9 cellular contexts compared by ENCODE assay signal in genomic region chr5:72166070-72166979, GRCh38. TPM values are rescaled to one million over a fixed set of nuclear protein-coding genes. Genes with fewer than 3 reads are reported as not detected.
A peak's percentile ranks its signal among the peaks of the same experiment; 100 is the strongest.
DNase-seq lines count a peak whose midpoint lies in the region; ATAC-seq, FAIRE-seq and TF ChIP-seq lines count a peak whose summit lies in the region.
"Had no signal": no experiment of that assay in that cellular context is flagged by ENCODE, and none has a peak within 500 bp of the region (broad histone marks: within the 10 kb centered on the region; RNA-seq: fewer than 3 reads in every experiment).

No MANE protein-coding gene starts in this region.

- in situ Hi-C loops in K562 (cut with MboI): no loop called here

- TF ChIP-seq RAD21 in K562 (CRISPR knock-in tag; conservative IDR thresholded peaks at IDR 0.05 in 1 of 2, IDR thresholded peaks at IDR 0.05 in 1 of 2): peak; percentile 6 to 32; a peak in 1 of 4 replicates

- H3K4me3 Mint-ChIP-seq in CD8-positive, alpha-beta T cell: no peak overlapping the region

- H3K36me3 Mint-ChIP-seq in CD8-positive, alpha-beta T cell: no peaks in the 10 kb centered on the region

- H3K9me3 ChIP-seq in K562 (replicated peaks; ENCODE audit: control insufficient read depth, insufficient read depth, low read depth, low read length): no peaks in the 10 kb centered on the region
- no peaks in the 10 kb centered on the region for H3K9me3 ChIP-seq in iPS-20b (ENCODE audit: insufficient read depth, low read depth, low read length)
- no peaks in the 10 kb centered on the region for H3K9me3 ChIP-seq in suprapubic skin
- H3K9me3 ChIP-seq in CD8-positive, alpha-beta T cell (ENCODE audit: low read length): no peaks in the 10 kb centered on the region

- FAIRE-seq in K562 (lab: Jason Lieb, UNC): peak; percentile 99
- FAIRE-seq: A204.1 had no signal

- H3K27me3 ChIP-seq in K562 (ENCODE audit: control insufficient read depth in 2 of 2, insufficient read depth in 2 of 2, low read length in 2 of 2): no peaks in the 10 kb centered on the region
- no peaks in the 10 kb centered on the region for H3K27me3 ChIP-seq in iPS-20b (ENCODE audit: insufficient read depth, low read length)
- no peaks in the 10 kb centered on the region for H3K27me3 ChIP-seq in suprapubic skin
- H3K27me3 ChIP-seq in CD8-positive, alpha-beta T cell (ENCODE audit: insufficient read depth, low read length): no peaks in the 10 kb centered on the region

- peak; percentile 19 for DNase-seq in NCI-H2171 treated with DMSO at 0.1 percent for 48 hours (lab: John Stamatoyannopoulos, UW)
- no peak for DNase-seq in NCI-H2171 (lab: John Stamatoyannopoulos, UW)
- peak; percentile 62 to 94 (median 82) for DNase-seq in K562 (ENCODE audit: extremely low read depth in 1 of 4, low spot score in 3 of 4)
- peak in 1 of 2 donors; percentile 76 for DNase-seq in suprapubic skin (ENCODE audit: low spot score in 2 of 2)
- DNase-seq in CD8-positive, alpha-beta T cell: no peak
- DNase-seq in stimulated activated CD4-positive, alpha-beta T cell treated with anti-CD3 and anti-CD28 coated beads, Interleukin-2, amount 100 ng/mL, for 24 hours: no peak
- no peak for DNase-seq in Kasumi-1 (lab: John Stamatoyannopoulos, UW)

- H3K36me3 ChIP-seq in K562 (ENCODE audit: control insufficient read depth, insufficient read depth, low read length) (peaks cover 9% of the 10 kb centered on the region; the same call in 2 of the 3 replicates), iPS-20b (ENCODE audit: insufficient read depth, low read depth, low read length) (no peaks in the 10 kb centered on the region; the same call in 1 of the 2 replicates), suprapubic skin (no peaks in the 10 kb centered on the region)
- no peaks in the 10 kb centered on the region for H3K36me3 ChIP-seq in CD8-positive, alpha-beta T cell (ENCODE audit: insufficient read depth, low read length)

- H3K9ac ChIP-seq in K562 (ENCODE audit: insufficient read depth in 1 of 2, low read depth in 2 of 2, low read length in 2 of 2) (peak overlapping the region; percentile 21 to 69; a peak in 1 of 4 replicates), iPS-20b (ENCODE audit: low read depth, low read length) (peak overlapping the region; percentile 32; the same call in 1 of the 2 replicates)

- TF ChIP-seq EP300 in K562 (IDR thresholded peaks at IDR 0.05; ENCODE audit: low read length) (peak; percentile 87; the same call in 1 of the 2 replicates), suprapubic skin (IDR thresholded peaks at IDR 0.05) (no peak)

- POLR2A ChIA-PET in K562 (lab: Yijun Ruan, JAX): interaction anchor here (0.6 to 1.7 kb wide), 10 partner anchors 8 to 888 kb away, joined by 3 to 7 read pairs (median 3); no protein-coding TSS in a partner anchor
- POLR2A ChIA-PET in CD8-positive, alpha-beta T cell (lab: Charles Lee): no interaction called here

- H3K4me1 Mint-ChIP-seq in CD8-positive, alpha-beta T cell (ENCODE audit: low read depth): no peaks in the 10 kb centered on the region

- no peak overlapping the region for H3K27ac Mint-ChIP-seq in CD8-positive, alpha-beta T cell

- peak overlapping the region; percentile 16; the same call in 1 of the 2 replicates for H3K4me3 ChIP-seq in K562
- peak overlapping the region; percentile 41 for H3K4me3 ChIP-seq in iPS-20b (ENCODE audit: low read length)
- H3K4me3 ChIP-seq in suprapubic skin: peak overlapping the region; percentile 15
- H3K4me3 ChIP-seq in CD8-positive, alpha-beta T cell (ENCODE audit: low read depth, low read length): no peak overlapping the region

- TF ChIP-seq CTCF in K562 (IDR thresholded peaks at IDR 0.05 in 2 of 3, conservative IDR thresholded peaks at IDR 0.05 in 1 of 3; ENCODE audit: insufficient read depth in 2 of 3, low read depth in 1 of 3, low read length in 3 of 3): no peak
- TF ChIP-seq CTCF in suprapubic skin (IDR thresholded peaks at IDR 0.05): no peak
- TF ChIP-seq CTCF in CD8-positive, alpha-beta T cell (IDR thresholded peaks at IDR 0.05): no peak

- H3K4me1 ChIP-seq in K562 (replicated peaks in 1 of 2; ENCODE audit: control insufficient read depth in 2 of 2, insufficient read depth in 2 of 2, low read length in 2 of 2) (peaks cover 13 to 22% of the 10 kb centered on the region in 2 experiments; a peak in 4 of 5 replicates), iPS-20b (ENCODE audit: insufficient read depth, low read length) (peaks cover 48% of the 10 kb centered on the region), suprapubic skin (peaks cover 31% of the 10 kb centered on the region)
- H3K4me1 ChIP-seq in CD8-positive, alpha-beta T cell (ENCODE audit: insufficient read depth, low read length): no peaks in the 10 kb centered on the region

- no peaks in the 10 kb centered on the region for H3K9me1 ChIP-seq in K562 (ENCODE audit: control insufficient read depth, insufficient read depth, low read length)

- TF ChIP-seq POLR2A in K562 (conservative IDR thresholded peaks at IDR 0.05): no peak
- TF ChIP-seq POLR2A in suprapubic skin (IDR thresholded peaks at IDR 0.05): no peak

- intact Hi-C loops in K562 (cut with micrococcal nuclease): no loop called here
- intact Hi-C loops in CD8-positive, alpha-beta T cell (cut with DNase I, micrococcal nuclease): no loop called here

- H3K27me3 Mint-ChIP-seq in CD8-positive, alpha-beta T cell (ENCODE audit: low read depth): peaks cover 35% of the 10 kb centered on the region

- CTCF ChIA-PET in K562 (lab: Yijun Ruan, JAX; ENCODE audit: low intra/inter-chr PET ratio): interaction anchor here (0.6 kb wide), 1 partner anchor 19 kb away, joined by 5 read pairs; no protein-coding TSS in a partner anchor
- CTCF ChIA-PET in CD8-positive, alpha-beta T cell (lab: Charles Lee): interaction anchor here (0.7 kb wide), 1 partner anchor 100 kb away, joined by 3 read pairs; no protein-coding TSS in a partner anchor

- H3K27ac ChIP-seq in K562 (ENCODE audit: extremely low read depth, low read depth, low read length) (peak overlapping the region; percentile 62), iPS-20b (ENCODE audit: low read length) (peak overlapping the region; percentile 88), suprapubic skin (peak overlapping the region; percentile 61)
- no peak overlapping the region for H3K27ac ChIP-seq in CD8-positive, alpha-beta T cell (ENCODE audit: low read depth, low read length)

- peaks cover 5% of the 10 kb centered on the region; the same call in 1 of the 3 replicates for H3K79me2 ChIP-seq in K562 (ENCODE audit: control insufficient read depth, insufficient read depth, low read length)

- H2AFZ ChIP-seq in K562 (ENCODE audit: low read depth, low read length): peak overlapping the region; percentile 58

- peak; percentile 97 for ATAC-seq in K562
- no peak for ATAC-seq in CD8-positive, alpha-beta T cell

- no peaks in the 10 kb centered on the region for H3K9me3 Mint-ChIP-seq in CD8-positive, alpha-beta T cell

- H4K20me1 ChIP-seq in K562 (replicated peaks; ENCODE audit: control insufficient read depth, insufficient read depth, low read length): 0 out of 2 replicates have a peak, but pooled peaks cover 5% of the 10 kb centered on the region

- peak overlapping the region; percentile 77 for H3K4me2 ChIP-seq in K562 (ENCODE audit: insufficient read depth, low read length)

- no TSS peak for BruUV-seq in K562 (replicated peaks; lab: Mats Ljungman, UMichigan)

- WGBS in K562 (ENCODE audit: insufficient coverage, low coverage, missing lambda C conversion rate): 2% methylated on average over 15 of the region's 15 CpGs
- 20% methylated on average over 15 of the region's 15 CpGs for WGBS in suprapubic skin

TF ChIP-seq in K562, 482 proteins besides CTCF, POLR2A, EP300 and RAD21 (continues in another document):
- TF ChIP-seq ZNF639 (CRISPR knock-in tag; conservative IDR thresholded peaks at IDR 0.05 in 1 of 2, IDR thresholded peaks at IDR 0.05 in 1 of 2) (peak in 1 of 2 experiments; percentile 81; a peak in 2 of 4 replicates), MXD1 (CRISPR knock-in tag; IDR thresholded peaks at IDR 0.05; ENCODE audit: borderline replicate concordance, poor library complexity, severe bottlenecking) (no peak), KLF10 (CRISPR knock-in tag; IDR thresholded peaks at IDR 0.05) (no peak), ARNT (IDR thresholded peaks at IDR 0.05) (peak; percentile 59 to 66; a peak in 1 of 4 replicates)

RNA-seq across cellular contexts. Expression of gene MAP1B, which starts 59.0 kb away (rescaled TPM):
- total RNA-seq in K562 (2011; cell fraction: chromatin; rRNA removed; ENCODE audit: low replicate concordance): 40.0 and 59.2 TPM in 2 replicates
- total RNA-seq in K562 (2011; cell fraction: nucleolus; rRNA removed): 29.5 and 48.0 TPM in 2 replicates
- total RNA-seq in K562 (2011; cell fraction: nucleoplasm; rRNA removed): 40.7 and 44.0 TPM in 2 replicates
- total RNA-seq in K562 (2014; rRNA removed) (17.3 and 23.7 TPM in 2 replicates), K562 (2014; rRNA removed; fragmentation: Illumina TruSeq; extraction: Trizol) (26.4 and 28.7 TPM in 2 replicates), K562 (2015; rRNA removed; fragmentation: Illumina TruSeq; extraction: Trizol) (15.4 and 17.5 TPM in 2 replicates), K562 (2021) (61.4 and 66.1 TPM in 2 replicates), suprapubic skin (100 to 1,000 TPM in 1 of 4 donors, 10 to 100 TPM in 3; 38.1 to 172 (median 67.5) TPM)
- polyA plus RNA-seq in K562 (2011; rRNA removed) (5.2 and 8.0 TPM in 2 replicates), K562 (2014; fragmentation: Illumina TruSeq; extraction: Trizol) (22.5 and 24.4 TPM in 2 replicates), K562 (2014; fragmentation: Nextera tagmentation; extraction: Ambion mirVana) (10 to 100 TPM in 1 of 2 experiments, 1 to 10 TPM in 1; 9.9 to 30.1 TPM), K562 (2014; rRNA removed) (12.5 and 12.9 TPM in 2 replicates)
- polyA plus RNA-seq in K562 (2011; cell fraction: cytosol; rRNA removed): 9.8 and 14.0 TPM in 2 replicates
- 7.7 and 8.0 TPM in 2 replicates for polyA plus RNA-seq in K562 (2011; cell fraction: nucleus; rRNA removed)
- 10.2 and 16.8 TPM in 2 replicates for polyA plus RNA-seq in K562 (2012)
- polyA minus RNA-seq in K562 (2011; rRNA and poly(A)+ RNA removed): 18.9 and 28.9 TPM in 2 replicates
- polyA minus RNA-seq in K562 (2011; cell fraction: cytosol; rRNA and poly(A)+ RNA removed): 13.7 and 23.6 TPM in 2 replicates
- polyA minus RNA-seq in K562 (2011; cell fraction: nucleus; rRNA and poly(A)+ RNA removed): 18.7 and 26.7 TPM in 2 replicates
- total RNA-seq in CD8-positive, alpha-beta T cell: under 1 TPM; 0.05 to 0.08 TPM

Comparison
In these comparisons a context has a peak if more than half of its experiments do, and no peak if none do; other contexts are left out.
1. DNase-seq: peak in NCI-H2171 treated with DMSO at 0.1 percent for 48 hours (single experiment) and K562 (4 of 4); none in NCI-H2171 (single experiment), CD8-positive, alpha-beta T cell (0 of 7), stimulated activated CD4-positive, alpha-beta T cell treated with anti-CD3 and anti-CD28 coated beads, Interleukin-2, amount 100 ng/mL, for 24 hours (0 of 2) and Kasumi-1 (0 of 2).
2. RNA of gene MAP1B, which starts 59.0 kb away (total RNA-seq): 38.1 to 172 TPM in suprapubic skin and 15.4 to 66.1 TPM in K562; 0.05 to 0.08 TPM in CD8-positive, alpha-beta T cell; every median in the first group is over 10 times any median in the second.